In the genomic region with DNA sequence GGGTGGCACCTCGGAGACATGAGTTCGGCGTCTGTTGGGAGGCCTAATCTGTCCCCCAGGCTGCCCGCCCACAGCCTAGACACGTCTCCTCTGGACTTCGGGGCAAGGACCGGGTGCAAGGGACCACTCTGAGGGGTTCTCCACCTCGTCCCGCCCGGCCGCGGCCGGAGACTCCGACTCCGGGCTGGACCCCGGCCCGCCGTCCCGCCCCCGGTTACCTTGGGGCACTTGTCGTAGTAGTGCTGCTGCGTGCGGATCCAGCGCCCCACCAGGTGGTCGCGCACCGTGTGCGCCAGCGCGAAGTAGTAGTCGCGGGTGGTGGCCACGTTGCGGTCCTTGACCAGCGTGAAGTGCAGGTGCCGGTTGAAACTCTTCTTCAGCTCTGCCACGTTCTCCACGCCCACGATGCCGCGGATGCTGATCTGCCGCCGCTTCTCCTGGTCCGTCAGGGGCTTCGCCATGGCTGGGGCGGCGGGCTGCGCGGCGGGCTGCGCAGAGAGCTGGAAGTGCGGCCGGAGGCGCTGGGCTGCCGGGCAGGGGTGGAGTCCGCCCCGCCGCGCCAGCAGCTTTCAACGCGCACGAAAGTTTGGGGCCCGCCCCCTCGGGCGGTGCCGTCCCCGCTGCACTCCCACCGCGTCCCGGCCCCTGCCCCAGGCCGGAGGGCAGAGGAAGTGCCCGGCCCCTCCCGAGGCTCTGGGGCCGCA, we compare ENCODE assay signal across 8 cellular contexts. TPM values are rescaled to one million over a fixed set of nuclear protein-coding genes. Genes with fewer than 3 reads are reported as not detected.
DNase-seq lines count a peak whose midpoint lies in the region; ATAC-seq and TF ChIP-seq lines count a peak whose summit lies in the region.

PYGL (minus strand) TSS at position 541 of the 704 bp plus-strand sequence; CDS start at position 461, 80 bp downstream.

- H3K27me3 Mint-ChIP-seq in CD14-positive monocyte (ENCODE audit: low read depth in 3 of 3) = peaks cover 0 to 1% (median 0%) of the 10 kb centered on the region in 3 donors

- H3K4me1 Mint-ChIP-seq in CD14-positive monocyte = peaks cover 44% of the 10 kb centered on the region

- no peak for DNase-seq in CD14-positive monocyte (ENCODE audit: low spot score)
- peak; percentile 68 for DNase-seq in SW480 (ENCODE audit: low spot score)
- DNase-seq in coronary artery (ENCODE audit: low spot score) = peak; percentile 81
- peak; percentile 85 for DNase-seq in left kidney (ENCODE audit: low read depth, low spot score)
- peak; percentile 10 to 21 for DNase-seq in stimulated activated CD4-positive, alpha-beta T cell treated with anti-CD3 and anti-CD28 coated beads, Interleukin-2, amount 100 ng/mL, for 48 hours
- DNase-seq in NCI-H1105 (lab: John Stamatoyannopoulos, UW) = no peak

- peak within 1 kb of the TSS; percentile 82 for H3K4me3 ChIP-seq in coronary artery

- peak within 1 kb of the TSS; percentile 95 to 99 for H3K4me3 Mint-ChIP-seq in CD14-positive monocyte

- peak within 1 kb of the TSS; percentile 33 to 81 for H3K27ac ChIP-seq in coronary artery

- peak within 1 kb of the TSS; percentile 83 to 95 (median 88) for H3K27ac Mint-ChIP-seq in CD14-positive monocyte

- intact Hi-C loops in CD14-positive monocyte (cut with micrococcal nuclease) = loop anchor here in 1 of 2 donors (2.0 kb wide), 1 partner anchor 15 kb away; no protein-coding TSS in a partner anchor

- TF ChIP-seq EP300 in Ishikawa (IDR thresholded peaks at IDR 0.05; ENCODE audit: borderline replicate concordance) = 0 out of 2 replicates have a peak, but pooled peaks have one; percentile 9

- H3K9me3 Mint-ChIP-seq in CD14-positive monocyte = peaks cover 0 to 3% (median under 1%) of the 10 kb centered on the region in 7 donors

- peaks cover 16 to 23% of the 10 kb centered on the region in 2 donors for H3K36me3 Mint-ChIP-seq in CD14-positive monocyte

- no peak for TF ChIP-seq CTCF in CD14-positive monocyte (IDR thresholded peaks at IDR 0.05)
- TF ChIP-seq CTCF in coronary artery (IDR thresholded peaks at IDR 0.05) = no peak

- peak; percentile 71 for ATAC-seq in GM19328 (IDR thresholded peaks at IDR 0.05; ENCODE audit: unreplicated experiment)

- TF ChIP-seq RAD21 in Ishikawa (IDR thresholded peaks at IDR 0.05; ENCODE audit: low read depth) = no peak

TF ChIP-seq in Ishikawa, 13 proteins besides CTCF, POLR2A, EP300 and RAD21:
- TF ChIP-seq FOXM1 (IDR thresholded peaks at IDR 0.05; ENCODE audit: borderline replicate concordance, low read depth) (no peak), CREB1 (IDR thresholded peaks at IDR 0.05; ENCODE audit: low read depth) (no peak), ZBTB7A (IDR thresholded peaks at IDR 0.05; ENCODE audit: low read depth) (peak; percentile 42; the same call in 1 of the 2 replicates), CEBPB (IDR thresholded peaks at IDR 0.05) (no peak), TCF12 (IDR thresholded peaks at IDR 0.05; ENCODE audit: low read depth) (no peak), MAX (IDR thresholded peaks at IDR 0.05) (peak; percentile 78), EGR1 (IDR thresholded peaks at IDR 0.05) (no peak), REST (IDR thresholded peaks at IDR 0.05; ENCODE audit: low read depth) (no peak), YY1 (IDR thresholded peaks at IDR 0.05; ENCODE audit: low read depth) (peak; percentile 61; the same call in 1 of the 2 replicates), TEAD4 (IDR thresholded peaks at IDR 0.05) (no peak), NFIC (IDR thresholded peaks at IDR 0.05) (no peak), TAF1 (IDR thresholded peaks at IDR 0.05; ENCODE audit: low read depth) (peak; percentile 51; the same call in 1 of the 2 replicates)
- TF ChIP-seq, protein P1, sequence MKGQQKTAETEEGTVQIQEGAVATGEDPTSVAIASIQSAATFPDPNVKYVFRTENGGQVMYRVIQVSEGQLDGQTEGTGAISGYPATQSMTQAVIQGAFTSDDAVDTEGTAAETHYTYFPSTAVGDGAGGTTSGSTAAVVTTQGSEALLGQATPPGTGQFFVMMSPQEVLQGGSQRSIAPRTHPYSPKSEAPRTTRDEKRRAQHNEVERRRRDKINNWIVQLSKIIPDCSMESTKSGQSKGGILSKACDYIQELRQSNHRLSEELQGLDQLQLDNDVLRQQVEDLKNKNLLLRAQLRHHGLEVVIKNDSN (IDR thresholded peaks at IDR 0.05) = 0 out of 2 replicates have a peak, but pooled peaks have one; percentile 5

RNA-seq across cellular contexts. Expression of gene PYGL, which starts in this region (rescaled TPM):
- 100 to 1,000 TPM; 166 to 184 TPM for polyA plus RNA-seq in CD14-positive monocyte

Comparison
In these comparisons a context has a peak if more than half of its experiments do, and no peak if none do; other contexts are left out.
1. DNase-seq: peak in SW480 (single experiment), coronary artery (single experiment), left kidney (single experiment) and stimulated activated CD4-positive, alpha-beta T cell treated with anti-CD3 and anti-CD28 coated beads, Interleukin-2, amount 100 ng/mL, for 48 hours (2 of 2); none in CD14-positive monocyte (single experiment) and NCI-H1105 (single experiment).